8 cellular contexts compared by ENCODE assay signal in the genomic region with DNA sequence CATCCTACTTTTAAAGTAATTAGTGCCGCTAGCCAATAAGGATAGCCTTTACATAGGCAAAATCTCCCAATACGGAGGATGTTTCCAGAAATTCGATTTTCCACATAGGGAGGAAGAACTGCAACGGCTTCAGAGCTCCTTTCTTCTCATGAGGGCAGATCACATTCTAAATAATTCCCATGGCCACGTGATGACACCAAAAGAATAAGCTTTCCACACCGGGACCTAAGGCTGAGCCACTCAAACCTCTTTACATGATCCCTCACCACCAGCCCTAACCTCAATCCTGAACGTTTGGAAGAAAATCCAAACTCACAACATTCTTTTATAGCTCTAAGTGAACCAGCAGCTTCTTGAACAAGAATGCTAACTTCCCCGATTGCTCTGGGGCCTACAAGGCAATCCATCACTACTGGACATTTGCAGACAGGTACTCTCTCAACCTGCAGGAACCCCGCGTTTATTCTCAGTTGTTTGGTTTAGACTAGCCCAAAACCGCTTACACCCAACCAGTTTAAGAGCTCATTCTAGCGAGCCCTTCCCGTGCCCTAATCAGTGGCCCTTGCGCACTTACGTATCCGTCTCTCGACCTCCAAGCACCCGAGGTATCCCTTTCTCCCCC. TPM values are rescaled to one million over a fixed set of nuclear protein-coding genes. Genes with fewer than 3 reads are reported as not detected.
DNase-seq lines count a peak whose midpoint lies in the region; ATAC-seq and TF ChIP-seq lines count a peak whose summit lies in the region.

No MANE protein-coding gene starts in this region.

- ATAC-seq in left lung (no peak), GM21528 (IDR thresholded peaks at IDR 0.05; ENCODE audit: low FRiP score, unreplicated experiment) (no peak)

- peak overlapping the region; percentile 73 for H3K4me3 ChIP-seq in NB4 (ENCODE audit: low read depth, low read length)
- peak overlapping the region; percentile 78 for H3K4me3 ChIP-seq in left lung
- peak overlapping the region; percentile 87 for H3K4me3 ChIP-seq in thymus (ENCODE audit: low read length)

- intact Hi-C loops in left lung (cut with DNase I), result no loop called here

- TF ChIP-seq POLR2A in NB4 (IDR thresholded peaks at IDR 0.05; ENCODE audit: extremely low read depth, insufficient read length), result no peak

- H3K9me3 ChIP-seq in left lung (no peaks in the 10 kb centered on the region), thymus (ENCODE audit: control insufficient read depth) (no peaks in the 10 kb centered on the region)

- H3K27me3 ChIP-seq in left lung, result no peaks in the 10 kb centered on the region
- H3K27me3 ChIP-seq in thymus (ENCODE audit: control insufficient read depth, insufficient read depth), result no peaks in the 10 kb centered on the region

- H3K4me1 ChIP-seq in left lung (peaks cover 0 to 13% of the 10 kb centered on the region in 2 donors), thymus (ENCODE audit: control insufficient read depth, insufficient read depth, low read length) (peaks cover 8% of the 10 kb centered on the region)

- DNase-seq in NCI-H146 (lab: John Stamatoyannopoulos, UW), result peak; percentile 53
- DNase-seq in NCI-H146 treated with DMSO at 0.1 percent for 48 hours (lab: John Stamatoyannopoulos, UW; ENCODE audit: unreplicated experiment), result no peak
- DNase-seq in NB4 (ENCODE audit: low read depth), result no peak
- DNase-seq in astrocyte of the hippocampus (ENCODE audit: low read depth, low spot score), result peak; percentile 57
- DNase-seq in left lung, result no peak
- no peak for DNase-seq in NCI-H226

- WGBS in thymus, result 14% methylated on average over 18 of the region's 18 CpGs

- peak overlapping the region; percentile 77 to 87 for H3K27ac ChIP-seq in left lung
- H3K27ac ChIP-seq in thymus (ENCODE audit: low read depth), result peak overlapping the region; percentile 84

- H3K36me3 ChIP-seq in left lung (no peaks in the 10 kb centered on the region), thymus (ENCODE audit: control insufficient read depth, insufficient read depth) (no peaks in the 10 kb centered on the region)

- TF ChIP-seq CTCF in NB4 (IDR thresholded peaks at IDR 0.05; ENCODE audit: low read depth, low read length) (no peak), left lung (IDR thresholded peaks at IDR 0.05) (no peak)

RNA-seq across cellular contexts. Expression of a gene that starts 0.9 kb away (rescaled TPM):
- 10 to 100 TPM; 16.4 to 20.1 TPM for total RNA-seq in left lung
- 37.9 TPM for polyA plus RNA-seq in thymus

RNA-seq across cellular contexts. Expression of a gene that starts 58.2 kb away (rescaled TPM):
- total RNA-seq in left lung, result 10 to 100 TPM; 48.4 to 49.0 TPM
- polyA plus RNA-seq in thymus, result 17.0 TPM

Comparison
In these comparisons a context has a peak if more than half of its experiments do, and no peak if none do; other contexts are left out.
1. DNase-seq: peak in NCI-H146 (single experiment) and astrocyte of the hippocampus (single experiment); none in NCI-H146 treated with DMSO at 0.1 percent for 48 hours (single experiment), NB4 (single experiment), left lung (0 of 2) and NCI-H226 (single experiment).
2. Peak in every context shown above with its lines, with median percentiles within 50 percentile points of each other: H3K4me3 ChIP-seq.